ENCODE assay signal across 26 cellular contexts in the genomic region with DNA sequence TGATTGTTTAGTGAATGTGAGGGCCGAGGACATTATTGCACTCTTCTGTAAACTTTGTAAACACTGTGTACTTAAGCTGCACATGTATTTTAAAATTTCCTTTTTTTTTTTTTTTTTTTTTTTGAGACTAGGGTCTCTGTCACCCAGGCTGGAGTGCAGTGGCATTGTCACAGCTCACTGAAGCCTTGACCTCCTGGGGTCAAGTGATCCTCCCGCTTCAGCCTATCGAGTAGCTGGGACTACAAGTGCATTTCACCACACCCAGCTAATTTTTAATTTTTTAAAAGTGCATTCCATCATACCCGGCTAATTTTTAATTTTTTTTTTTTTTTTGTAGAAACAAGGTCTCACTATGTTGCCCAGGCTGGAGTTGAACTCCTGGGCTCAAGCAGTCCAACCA.
"Had no signal": no experiment of that assay in that cellular context is flagged by ENCODE, and none has a peak within 500 bp of the region (broad histone marks: within the 10 kb centered on the region; RNA-seq: fewer than 3 reads in every experiment).

No MANE protein-coding gene starts in this region.

- H3K4me2 ChIP-seq: smooth muscle cell had no signal

- H3K4me1 ChIP-seq: right lobe of liver, testis had no signal

- H3K27ac ChIP-seq: heart left ventricle, left ventricle myocardium inferior, ovary, right atrium auricular region, right lobe of liver, testis, tibial artery had no signal

- H3K27me3 ChIP-seq: heart left ventricle, ovary, right atrium auricular region, right lobe of liver, testis, tibial artery had no signal

- H3K9me3 ChIP-seq: ovary, testis, tibial artery had no signal

- H3K4me3 ChIP-seq: heart left ventricle, left ventricle myocardium inferior, mucosa of descending colon, ovary, right atrium auricular region, right lobe of liver, smooth muscle cell, testis, tibial artery had no signal

- ATAC-seq: heart left ventricle; left colon; mucosa of descending colon; naive thymus-derived CD4-positive, alpha-beta T cell; natural killer cell treated with Interleukin-12 subunit alpha and Interleukin-12 subunit beta and Interleukin-15 and Interleukin-18, amount 100 ng/mL, for 72 hours; right lobe of liver; stimulated activated memory B cell treated with anti-CD40 and anti-IgM and Interleukin-4, amounts not matched to agents 10 μg/mL and 1 μg/mL and 100 μg/mL, for 72 hours; stimulated activated naive CD8-positive, alpha-beta T cell treated with anti-CD3 and anti-CD28 coated beads, Interleukin-15, amount 100 ng/mL, for 72 hours had no signal

- H3K36me3 ChIP-seq: ovary, right atrium auricular region, right lobe of liver, tibial artery had no signal

- DNase-seq: glutamatergic neuron; heart left ventricle; hypothalamus; immature natural killer cell; kidney; left colon; left ventricle myocardium inferior; mammary epithelial cell; mesenchymal stem cell; midbrain; mucosa of descending colon; naive thymus-derived CD4-positive, alpha-beta T cell; ovary; right lobe of liver; stimulated activated CD4-positive, alpha-beta T cell treated with anti-CD3 and anti-CD28 coated beads, Interleukin-1b, Interleukin-23, amount 100 ng/mL, for 48 hours; stimulated activated CD4-positive, alpha-beta T cell treated with anti-CD3 and anti-CD28 coated beads, Interleukin-2, amount 100 ng/mL, for 48 hours; stimulated activated CD4-positive, alpha-beta T cell treated with anti-CD3 and anti-CD28 coated beads, Interleukin-4, amount 100 ng/mL, for 4 hours; stimulated activated CD8-positive, alpha-beta memory T cell treated with anti-CD3 and anti-CD28 coated beads, Interleukin-4, amount 100 ng/mL, for 48 hours; stimulated activated naive CD4-positive, alpha-beta T cell treated with Interleukin-2 at 50 U/mL for 16 hours; stimulated activated naive CD8-positive, alpha-beta T cell treated with anti-CD3 and anti-CD28 coated beads, Interleukin-15, amount 100 ng/mL, for 72 hours; testis; tibial artery had no signal
